Comparison of ENCODE assay signal across 9 cellular contexts in the genomic region with DNA sequence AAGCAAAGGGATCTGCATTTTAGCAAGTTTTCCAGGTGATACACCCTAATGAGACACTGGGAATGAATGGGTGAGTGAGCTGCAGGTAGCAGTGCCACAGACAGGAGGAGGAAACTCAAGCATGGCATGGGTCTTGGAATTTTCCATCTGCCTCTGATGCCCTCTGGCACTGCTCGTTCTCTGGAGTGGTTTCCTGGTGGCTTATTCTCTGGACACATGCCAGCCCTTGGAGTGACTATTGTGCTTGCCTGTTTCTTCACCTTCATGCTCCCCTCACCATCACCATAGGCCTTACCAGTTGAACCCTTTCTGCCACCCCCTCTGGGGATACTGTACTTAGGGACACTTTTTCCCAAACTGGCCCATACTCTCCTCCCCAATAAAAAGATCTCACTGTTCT. TPM values are rescaled to one million over a fixed set of nuclear protein-coding genes. Genes with fewer than 3 reads are reported as not detected.
DNase-seq lines count a peak whose midpoint lies in the region; ATAC-seq and TF ChIP-seq lines count a peak whose summit lies in the region.
"Had no signal": no experiment of that assay in that cellular context is flagged by ENCODE, and none has a peak within 500 bp of the region (broad histone marks: within the 10 kb centered on the region; RNA-seq: fewer than 3 reads in every experiment).

No MANE protein-coding gene starts in this region.

- no peaks in the 10 kb centered on the region for H3K9me3 Mint-ChIP-seq in activated CD4-positive, alpha-beta T cell treated with anti-CD3 and anti-CD28 coated beads, Interleukin-2, amount 10 ng/mL, durations not matched to agents 24 days and 14 days
- H3K9me3 Mint-ChIP-seq in stimulated activated naive CD8-positive, alpha-beta T cell treated with anti-CD3 and anti-CD28 coated beads, Interleukin-15, amount 100 ng/mL, for 72 hours, result no peaks in the 10 kb centered on the region

- H3K36me3 Mint-ChIP-seq in activated CD4-positive, alpha-beta T cell treated with anti-CD3 and anti-CD28 coated beads, Interleukin-2, amount 10 ng/mL, durations not matched to agents 24 days and 14 days (ENCODE audit: low read depth), result peaks cover 25% of the 10 kb centered on the region

- TF ChIP-seq CTCF in RWPE2 (IDR thresholded peaks at IDR 0.05; ENCODE audit: poor library complexity, severe bottlenecking) (no peak), fibroblast of villous mesenchyme (IDR thresholded peaks at IDR 0.05; ENCODE audit: insufficient read depth, low read depth, low read length) (no peak)

- H3K27ac Mint-ChIP-seq in activated CD4-positive, alpha-beta T cell treated with anti-CD3 and anti-CD28 coated beads, Interleukin-2, amount 10 ng/mL, durations not matched to agents 24 days and 14 days, result peak overlapping the region; percentile 51
- H3K27ac Mint-ChIP-seq in stimulated activated naive CD8-positive, alpha-beta T cell treated with anti-CD3 and anti-CD28 coated beads, Interleukin-15, amount 100 ng/mL, for 72 hours, result peak overlapping the region in 1 of 2 donors; percentile 23

- no peaks in the 10 kb centered on the region for H3K9me3 ChIP-seq in RWPE2 (ENCODE audit: severe bottlenecking)

- no peak for DNase-seq in activated CD4-positive, alpha-beta T cell treated with anti-CD3 and anti-CD28 coated beads, Interleukin-2, amount 10 ng/mL, durations not matched to agents 24 days and 14 days
- no peak for DNase-seq in activated CD4-positive, alpha-beta T cell treated with anti-CD3 and anti-CD28 coated beads for 48 hours
- no peak for DNase-seq in RWPE2 (ENCODE audit: low spot score)
- DNase-seq in fibroblast of villous mesenchyme (ENCODE audit: low read depth), result no peak
- no peak for DNase-seq in stimulated activated naive CD8-positive, alpha-beta T cell treated with anti-CD3 and anti-CD28 coated beads, Interleukin-15, amount 100 ng/mL, for 72 hours
- DNase-seq in mucosa of gallbladder (ENCODE audit: low spot score), result no peak
- DNase-seq: NCI-H1092 had no signal

- H3K4me3 ChIP-seq in RWPE2 (ENCODE audit: severe bottlenecking) (no peak overlapping the region), fibroblast of villous mesenchyme (ENCODE audit: low read depth, low read length) (peak overlapping the region; percentile 92)

- peaks cover 35% of the 10 kb centered on the region for H3K36me3 ChIP-seq in RWPE2 (ENCODE audit: low read depth)

- intact Hi-C loops in activated CD4-positive, alpha-beta T cell treated with anti-CD3 and anti-CD28 coated beads, Interleukin-2, amount 10 ng/mL, durations not matched to agents 24 days and 14 days (cut with micrococcal nuclease), result loop anchor here (2.0 kb wide), 1 partner anchor 45 kb away; the partner anchor contains the start of genes RETREG3 and TUBG1

- H3K27me3 Mint-ChIP-seq in activated CD4-positive, alpha-beta T cell treated with anti-CD3 and anti-CD28 coated beads, Interleukin-2, amount 10 ng/mL, durations not matched to agents 24 days and 14 days, result no peaks in the 10 kb centered on the region
- H3K27me3 Mint-ChIP-seq in stimulated activated naive CD8-positive, alpha-beta T cell treated with anti-CD3 and anti-CD28 coated beads, Interleukin-15, amount 100 ng/mL, for 72 hours, result no peaks in the 10 kb centered on the region

- H3K27ac ChIP-seq in RWPE2 (ENCODE audit: poor library complexity, severe bottlenecking), result peak overlapping the region; percentile 72

- H3K4me1 ChIP-seq in RWPE2 (ENCODE audit: insufficient read depth, poor library complexity, severe bottlenecking), result peaks cover 2% of the 10 kb centered on the region

- no peaks in the 10 kb centered on the region for H3K27me3 ChIP-seq in RWPE2 (ENCODE audit: insufficient read depth, poor library complexity, severe bottlenecking)

- peak overlapping the region; percentile 89 for H3K4me3 Mint-ChIP-seq in activated CD4-positive, alpha-beta T cell treated with anti-CD3 and anti-CD28 coated beads, Interleukin-2, amount 10 ng/mL, durations not matched to agents 24 days and 14 days
- peak overlapping the region; percentile 93 to 98 for H3K4me3 Mint-ChIP-seq in stimulated activated naive CD8-positive, alpha-beta T cell treated with anti-CD3 and anti-CD28 coated beads, Interleukin-15, amount 100 ng/mL, for 72 hours

- peaks cover 24% of the 10 kb centered on the region for H3K4me1 Mint-ChIP-seq in activated CD4-positive, alpha-beta T cell treated with anti-CD3 and anti-CD28 coated beads, Interleukin-2, amount 10 ng/mL, durations not matched to agents 24 days and 14 days
- H3K4me1 Mint-ChIP-seq in stimulated activated naive CD8-positive, alpha-beta T cell treated with anti-CD3 and anti-CD28 coated beads, Interleukin-15, amount 100 ng/mL, for 72 hours, result peaks cover 71% of the 10 kb centered on the region

- ATAC-seq in RWPE2 (ENCODE audit: low read depth), result no peak
- no peak for ATAC-seq in stimulated activated naive CD8-positive, alpha-beta T cell treated with anti-CD3 and anti-CD28 coated beads, Interleukin-15, amount 100 ng/mL, for 72 hours
- no peak for ATAC-seq in GM19452 (IDR thresholded peaks at IDR 0.05; ENCODE audit: unreplicated experiment)
- no peak for ATAC-seq in HG03460 (IDR thresholded peaks at IDR 0.05; ENCODE audit: unreplicated experiment)

RNA-seq across cellular contexts. Expression of gene COASY, which starts 1.6 kb away (rescaled TPM):
- 97.7 and 109 TPM in 2 replicates for total RNA-seq in activated CD4-positive, alpha-beta T cell treated with anti-CD3 and anti-CD28 coated beads, Interleukin-2, amount 10 ng/mL, durations not matched to agents 24 days and 14 days
- 18.0 and 22.0 TPM in 2 replicates for total RNA-seq in fibroblast of villous mesenchyme
- 84.1 TPM for total RNA-seq in mucosa of gallbladder

RNA-seq across cellular contexts. Expression of gene MLX, which starts 3.4 kb away (rescaled TPM):
- 67.8 and 72.6 TPM in 2 replicates for total RNA-seq in activated CD4-positive, alpha-beta T cell treated with anti-CD3 and anti-CD28 coated beads, Interleukin-2, amount 10 ng/mL, durations not matched to agents 24 days and 14 days
- total RNA-seq in fibroblast of villous mesenchyme (31.2 and 47.5 TPM in 2 replicates), mucosa of gallbladder (54.0 TPM)

RNA-seq across cellular contexts. Expression of gene HSD17B1, which starts 10.8 kb away (rescaled TPM):
- total RNA-seq in activated CD4-positive, alpha-beta T cell treated with anti-CD3 and anti-CD28 coated beads, Interleukin-2, amount 10 ng/mL, durations not matched to agents 24 days and 14 days, result 0.42 and 0.83 TPM in 2 replicates
- 3.5 and 11.9 TPM in 2 replicates for total RNA-seq in fibroblast of villous mesenchyme
- 2.4 TPM for total RNA-seq in mucosa of gallbladder

RNA-seq across cellular contexts. Expression of gene PSMC3IP, which starts 14.0 kb away (rescaled TPM):
- 29.1 and 31.1 TPM in 2 replicates for total RNA-seq in activated CD4-positive, alpha-beta T cell treated with anti-CD3 and anti-CD28 coated beads, Interleukin-2, amount 10 ng/mL, durations not matched to agents 24 days and 14 days
- total RNA-seq in fibroblast of villous mesenchyme, result 3.9 and 4.8 TPM in 2 replicates
- total RNA-seq in mucosa of gallbladder, result 5.1 TPM

RNA-seq across cellular contexts. Expression of gene NAGLU, which starts 27.5 kb away (rescaled TPM):
- total RNA-seq in activated CD4-positive, alpha-beta T cell treated with anti-CD3 and anti-CD28 coated beads, Interleukin-2, amount 10 ng/mL, durations not matched to agents 24 days and 14 days, result 20.4 and 20.7 TPM in 2 replicates
- total RNA-seq in fibroblast of villous mesenchyme (28.5 and 35.1 TPM in 2 replicates), mucosa of gallbladder (51.1 TPM)
